In the genomic region with DNA sequence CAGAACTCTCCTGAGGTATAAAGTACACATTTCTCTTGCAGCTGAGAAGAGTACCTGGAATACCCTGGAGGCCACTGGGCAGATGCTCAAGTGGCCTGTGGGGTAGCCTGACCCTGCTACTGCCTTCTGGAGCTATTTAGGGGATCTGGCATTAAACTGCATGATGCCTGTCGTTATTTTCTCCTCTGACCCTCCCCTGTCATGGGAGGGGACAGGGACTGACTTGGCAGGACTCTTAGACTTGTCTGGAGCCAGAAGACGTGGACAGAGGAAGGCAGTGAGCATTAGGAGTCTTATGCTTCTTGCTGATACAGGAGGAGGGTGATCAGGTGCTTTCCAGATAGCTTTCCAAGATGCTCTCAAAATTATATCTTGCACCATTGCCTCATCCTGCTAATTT, we compare ENCODE assay signal across 1 cellular context.
TF ChIP-seq lines count a peak whose summit lies in the region.

No MANE protein-coding gene starts in this region.

TF ChIP-seq in GM23338, 12 proteins besides CTCF, POLR2A, EP300 and RAD21:
- TF ChIP-seq EZH2 (IDR thresholded peaks at IDR 0.05; ENCODE audit: low read depth, unreplicated experiment) (no peak), CREB1 (CRISPR knock-in tag; IDR thresholded peaks at IDR 0.05; ENCODE audit: low read depth) (no peak), STAT1 (IDR thresholded peaks at IDR 0.05; ENCODE audit: unreplicated experiment) (no peak), EZH2phosphoT487 (IDR thresholded peaks at IDR 0.05; ENCODE audit: unreplicated experiment) (no peak), JUNB (IDR thresholded peaks at IDR 0.05; ENCODE audit: unreplicated experiment) (no peak), ZNF331 (CRISPR knock-in tag; IDR thresholded peaks at IDR 0.05; ENCODE audit: low read depth) (no peak), ZNF114 (CRISPR knock-in tag; IDR thresholded peaks at IDR 0.05) (no peak), POLR2AphosphoS5 (IDR thresholded peaks at IDR 0.05; ENCODE audit: low read depth) (no peak), NANOG (IDR thresholded peaks at IDR 0.05; ENCODE audit: borderline replicate concordance) (no peak)
- TF ChIP-seq, protein P1, sequence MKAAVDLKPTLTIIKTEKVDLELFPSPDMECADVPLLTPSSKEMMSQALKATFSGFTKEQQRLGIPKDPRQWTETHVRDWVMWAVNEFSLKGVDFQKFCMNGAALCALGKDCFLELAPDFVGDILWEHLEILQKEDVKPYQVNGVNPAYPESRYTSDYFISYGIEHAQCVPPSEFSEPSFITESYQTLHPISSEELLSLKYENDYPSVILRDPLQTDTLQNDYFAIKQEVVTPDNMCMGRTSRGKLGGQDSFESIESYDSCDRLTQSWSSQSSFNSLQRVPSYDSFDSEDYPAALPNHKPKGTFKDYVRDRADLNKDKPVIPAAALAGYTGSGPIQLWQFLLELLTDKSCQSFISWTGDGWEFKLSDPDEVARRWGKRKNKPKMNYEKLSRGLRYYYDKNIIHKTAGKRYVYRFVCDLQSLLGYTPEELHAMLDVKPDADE (IDR thresholded peaks at IDR 0.05) = no peak
- TF ChIP-seq, protein P2, sequence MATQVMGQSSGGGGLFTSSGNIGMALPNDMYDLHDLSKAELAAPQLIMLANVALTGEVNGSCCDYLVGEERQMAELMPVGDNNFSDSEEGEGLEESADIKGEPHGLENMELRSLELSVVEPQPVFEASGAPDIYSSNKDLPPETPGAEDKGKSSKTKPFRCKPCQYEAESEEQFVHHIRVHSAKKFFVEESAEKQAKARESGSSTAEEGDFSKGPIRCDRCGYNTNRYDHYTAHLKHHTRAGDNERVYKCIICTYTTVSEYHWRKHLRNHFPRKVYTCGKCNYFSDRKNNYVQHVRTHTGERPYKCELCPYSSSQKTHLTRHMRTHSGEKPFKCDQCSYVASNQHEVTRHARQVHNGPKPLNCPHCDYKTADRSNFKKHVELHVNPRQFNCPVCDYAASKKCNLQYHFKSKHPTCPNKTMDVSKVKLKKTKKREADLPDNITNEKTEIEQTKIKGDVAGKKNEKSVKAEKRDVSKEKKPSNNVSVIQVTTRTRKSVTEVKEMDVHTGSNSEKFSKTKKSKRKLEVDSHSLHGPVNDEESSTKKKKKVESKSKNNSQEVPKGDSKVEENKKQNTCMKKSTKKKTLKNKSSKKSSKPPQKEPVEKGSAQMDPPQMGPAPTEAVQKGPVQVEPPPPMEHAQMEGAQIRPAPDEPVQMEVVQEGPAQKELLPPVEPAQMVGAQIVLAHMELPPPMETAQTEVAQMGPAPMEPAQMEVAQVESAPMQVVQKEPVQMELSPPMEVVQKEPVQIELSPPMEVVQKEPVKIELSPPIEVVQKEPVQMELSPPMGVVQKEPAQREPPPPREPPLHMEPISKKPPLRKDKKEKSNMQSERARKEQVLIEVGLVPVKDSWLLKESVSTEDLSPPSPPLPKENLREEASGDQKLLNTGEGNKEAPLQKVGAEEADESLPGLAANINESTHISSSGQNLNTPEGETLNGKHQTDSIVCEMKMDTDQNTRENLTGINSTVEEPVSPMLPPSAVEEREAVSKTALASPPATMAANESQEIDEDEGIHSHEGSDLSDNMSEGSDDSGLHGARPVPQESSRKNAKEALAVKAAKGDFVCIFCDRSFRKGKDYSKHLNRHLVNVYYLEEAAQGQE (IDR thresholded peaks at IDR 0.05; ENCODE audit: unreplicated experiment) = no peak
- TF ChIP-seq, protein P3, sequence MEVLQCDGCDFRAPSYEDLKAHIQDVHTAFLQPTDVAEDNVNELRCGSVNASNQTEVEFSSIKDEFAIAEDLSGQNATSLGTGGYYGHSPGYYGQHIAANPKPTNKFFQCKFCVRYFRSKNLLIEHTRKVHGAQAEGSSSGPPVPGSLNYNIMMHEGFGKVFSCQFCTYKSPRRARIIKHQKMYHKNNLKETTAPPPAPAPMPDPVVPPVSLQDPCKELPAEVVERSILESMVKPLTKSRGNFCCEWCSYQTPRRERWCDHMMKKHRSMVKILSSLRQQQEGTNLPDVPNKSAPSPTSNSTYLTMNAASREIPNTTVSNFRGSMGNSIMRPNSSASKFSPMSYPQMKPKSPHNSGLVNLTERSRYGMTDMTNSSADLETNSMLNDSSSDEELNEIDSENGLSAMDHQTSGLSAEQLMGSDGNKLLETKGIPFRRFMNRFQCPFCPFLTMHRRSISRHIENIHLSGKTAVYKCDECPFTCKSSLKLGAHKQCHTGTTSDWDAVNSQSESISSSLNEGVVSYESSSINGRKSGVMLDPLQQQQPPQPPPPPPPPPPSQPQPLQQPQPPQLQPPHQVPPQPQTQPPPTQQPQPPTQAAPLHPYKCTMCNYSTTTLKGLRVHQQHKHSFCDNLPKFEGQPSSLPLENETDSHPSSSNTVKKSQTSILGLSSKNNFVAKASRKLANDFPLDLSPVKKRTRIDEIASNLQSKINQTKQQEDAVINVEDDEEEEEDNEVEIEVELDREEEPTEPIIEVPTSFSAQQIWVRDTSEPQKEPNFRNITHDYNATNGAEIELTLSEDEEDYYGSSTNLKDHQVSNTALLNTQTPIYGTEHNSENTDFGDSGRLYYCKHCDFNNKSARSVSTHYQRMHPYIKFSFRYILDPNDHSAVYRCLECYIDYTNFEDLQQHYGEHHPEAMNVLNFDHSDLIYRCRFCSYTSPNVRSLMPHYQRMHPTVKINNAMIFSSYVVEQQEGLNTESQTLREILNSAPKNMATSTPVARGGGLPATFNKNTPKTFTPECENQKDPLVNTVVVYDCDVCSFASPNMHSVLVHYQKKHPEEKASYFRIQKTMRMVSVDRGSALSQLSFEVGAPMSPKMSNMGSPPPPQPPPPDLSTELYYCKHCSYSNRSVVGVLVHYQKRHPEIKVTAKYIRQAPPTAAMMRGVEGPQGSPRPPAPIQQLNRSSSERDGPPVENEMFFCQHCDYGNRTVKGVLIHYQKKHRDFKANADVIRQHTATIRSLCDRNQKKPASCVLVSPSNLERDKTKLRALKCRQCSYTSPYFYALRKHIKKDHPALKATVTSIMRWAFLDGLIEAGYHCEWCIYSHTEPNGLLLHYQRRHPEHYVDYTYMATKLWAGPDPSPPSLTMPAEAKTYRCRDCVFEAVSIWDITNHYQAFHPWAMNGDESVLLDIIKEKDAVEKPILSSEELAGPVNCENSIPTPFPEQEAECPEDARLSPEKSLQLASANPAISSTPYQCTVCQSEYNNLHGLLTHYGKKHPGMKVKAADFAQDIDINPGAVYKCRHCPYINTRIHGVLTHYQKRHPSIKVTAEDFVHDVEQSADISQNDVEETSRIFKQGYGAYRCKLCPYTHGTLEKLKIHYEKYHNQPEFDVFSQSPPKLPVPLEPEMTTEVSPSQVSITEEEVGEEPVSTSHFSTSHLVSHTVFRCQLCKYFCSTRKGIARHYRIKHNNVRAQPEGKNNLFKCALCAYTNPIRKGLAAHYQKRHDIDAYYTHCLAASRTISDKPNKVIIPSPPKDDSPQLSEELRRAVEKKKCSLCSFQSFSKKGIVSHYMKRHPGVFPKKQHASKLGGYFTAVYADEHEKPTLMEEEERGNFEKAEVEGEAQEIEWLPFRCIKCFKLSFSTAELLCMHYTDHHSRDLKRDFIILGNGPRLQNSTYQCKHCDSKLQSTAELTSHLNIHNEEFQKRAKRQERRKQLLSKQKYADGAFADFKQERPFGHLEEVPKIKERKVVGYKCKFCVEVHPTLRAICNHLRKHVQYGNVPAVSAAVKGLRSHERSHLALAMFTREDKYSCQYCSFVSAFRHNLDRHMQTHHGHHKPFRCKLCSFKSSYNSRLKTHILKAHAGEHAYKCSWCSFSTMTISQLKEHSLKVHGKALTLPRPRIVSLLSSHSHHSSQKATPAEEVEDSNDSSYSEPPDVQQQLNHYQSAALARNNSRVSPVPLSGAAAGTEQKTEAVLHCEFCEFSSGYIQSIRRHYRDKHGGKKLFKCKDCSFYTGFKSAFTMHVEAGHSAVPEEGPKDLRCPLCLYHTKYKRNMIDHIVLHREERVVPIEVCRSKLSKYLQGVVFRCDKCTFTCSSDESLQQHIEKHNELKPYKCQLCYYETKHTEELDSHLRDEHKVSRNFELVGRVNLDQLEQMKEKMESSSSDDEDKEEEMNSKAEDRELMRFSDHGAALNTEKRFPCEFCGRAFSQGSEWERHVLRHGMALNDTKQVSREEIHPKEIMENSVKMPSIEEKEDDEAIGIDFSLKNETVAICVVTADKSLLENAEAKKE (CRISPR knock-in tag; IDR thresholded peaks at IDR 0.05) = no peak
TF ChIP-seq in GM23338: peak in this region for 0.
